15 cellular contexts compared by ENCODE assay signal in genomic region chrX:44915361-44915868, GRCh38. TPM values are rescaled to one million over a fixed set of nuclear protein-coding genes. Genes with fewer than 3 reads are reported as not detected.
A peak's percentile ranks its signal among the peaks of the same experiment; 100 is the strongest.
DNase-seq lines count a peak whose midpoint lies in the region; ATAC-seq, FAIRE-seq and TF ChIP-seq lines count a peak whose summit lies in the region.
"Had no signal": no experiment of that assay in that cellular context is flagged by ENCODE, and none has a peak within 500 bp of the region (broad histone marks: within the 10 kb centered on the region; RNA-seq: fewer than 3 reads in every experiment).

No MANE protein-coding gene starts in this region.

- TF ChIP-seq CTCF in Panc1 (IDR thresholded peaks at IDR 0.05) (no peak), endothelial cell of umbilical vein (IDR thresholded peaks at IDR 0.05; ENCODE audit: extremely low read depth in 1 of 2, insufficient read depth in 1 of 2, low read depth in 1 of 2, low read length in 2 of 2) (no peak), pancreas (IDR thresholded peaks at IDR 0.05) (no peak)

- ATAC-seq in activated CD4-positive, alpha-beta T cell treated with anti-CD3 and anti-CD28 coated beads for 36 hours: no peak
- ATAC-seq in Panc1: 0 out of 2 replicates have a peak, but pooled peaks have one; percentile 56
- ATAC-seq in pancreas: peak; percentile 45 to 85 (median 76)
- no peak for ATAC-seq in GM18909 (IDR thresholded peaks at IDR 0.05; ENCODE audit: poor library complexity, unreplicated experiment)

- no peak for FAIRE-seq in endothelial cell of umbilical vein (lab: Jason Lieb, UNC)
- FAIRE-seq in pancreas (lab: Jason Lieb, UNC): no peak
- no peak for FAIRE-seq in HTR-8/SVneo (lab: Jason Lieb, UNC)

- H3K27me3 Mint-ChIP-seq in activated CD4-positive, alpha-beta T cell treated with anti-CD3 and anti-CD28 coated beads for 36 hours: no peaks in the 10 kb centered on the region
- H3K27me3 Mint-ChIP-seq in activated CD4-positive, alpha-beta T cell treated with anti-CD3 and anti-CD28 coated beads, Interleukin-2, amount 10 ng/mL, durations not matched to agents 24 days and 14 days: no peaks in the 10 kb centered on the region

- peaks cover 2% of the 10 kb centered on the region for H3K36me3 Mint-ChIP-seq in activated CD4-positive, alpha-beta T cell treated with anti-CD3 and anti-CD28 coated beads for 36 hours (ENCODE audit: low read depth)
- peaks cover 2% of the 10 kb centered on the region for H3K36me3 Mint-ChIP-seq in activated CD4-positive, alpha-beta T cell treated with anti-CD3 and anti-CD28 coated beads, Interleukin-2, amount 10 ng/mL, durations not matched to agents 24 days and 14 days (ENCODE audit: low read depth)

- in situ Hi-C loops in Panc1 (cut with HindIII; ENCODE audit: low pct_unique_long_range_greater_than_20kb, low sequenced_read_pairs): no loop called here

- no peak overlapping the region for H3K9ac ChIP-seq in endothelial cell of umbilical vein (replicated peaks; ENCODE audit: extremely low read depth, insufficient read depth, low read length)

- 6 to 13% methylated on average over 8 of the region's 8 CpGs for WGBS in pancreas, 2 donors

- TF ChIP-seq POLR2A in endothelial cell of umbilical vein (IDR thresholded peaks at IDR 0.05; ENCODE audit: low read depth, low read length): no peak

- no peak overlapping the region for H3K4me3 Mint-ChIP-seq in activated CD4-positive, alpha-beta T cell treated with anti-CD3 and anti-CD28 coated beads for 36 hours
- H3K4me3 Mint-ChIP-seq in activated CD4-positive, alpha-beta T cell treated with anti-CD3 and anti-CD28 coated beads, Interleukin-2, amount 10 ng/mL, durations not matched to agents 24 days and 14 days: no peak overlapping the region
- H3K4me3 Mint-ChIP-seq: mesothelial cell of epicardium had no signal

- H3K9me3 Mint-ChIP-seq in activated CD4-positive, alpha-beta T cell treated with anti-CD3 and anti-CD28 coated beads for 36 hours (ENCODE audit: low read depth): peaks cover 2% of the 10 kb centered on the region
- H3K9me3 Mint-ChIP-seq in activated CD4-positive, alpha-beta T cell treated with anti-CD3 and anti-CD28 coated beads, Interleukin-2, amount 10 ng/mL, durations not matched to agents 24 days and 14 days: no peaks in the 10 kb centered on the region

- peaks cover 2% of the 10 kb centered on the region for H3K9me1 ChIP-seq in endothelial cell of umbilical vein (replicated peaks; ENCODE audit: control insufficient read depth, extremely low read depth, insufficient read depth, low read length)

- H3K27ac ChIP-seq in Panc1 (ENCODE audit: low read length) (peak overlapping the region; percentile 9; the same call in 1 of the 2 replicates), endothelial cell of umbilical vein (ENCODE audit: insufficient read depth, low read depth, low read length) (no peak overlapping the region), pancreas (peak overlapping the region in 2 of 4 donors; percentile 64 to 71)
- H3K27ac ChIP-seq: heart left ventricle had no signal

- no peaks in the 10 kb centered on the region for H4K20me1 ChIP-seq in endothelial cell of umbilical vein (replicated peaks; ENCODE audit: control insufficient read depth, extremely low read depth, insufficient read depth, low read length)

- BruUV-seq in Panc1 (replicated peaks; lab: Mats Ljungman, UMichigan) (no TSS peak), endothelial cell of umbilical vein (replicated peaks; lab: Mats Ljungman, UMichigan) (no TSS peak)

- H3K36me3 ChIP-seq in Panc1 (ENCODE audit: control insufficient read depth, insufficient read depth, low read length) (no peaks in the 10 kb centered on the region), endothelial cell of umbilical vein (ENCODE audit: control insufficient read depth in 2 of 2, extremely low read depth in 1 of 2, insufficient read depth in 2 of 2, low read length in 2 of 2) (no peaks in the 10 kb centered on the region), pancreas (no peaks in the 10 kb centered on the region)
- H3K36me3 ChIP-seq: heart left ventricle had no signal

- H3K4me1 Mint-ChIP-seq in activated CD4-positive, alpha-beta T cell treated with anti-CD3 and anti-CD28 coated beads for 36 hours: peaks cover 42% of the 10 kb centered on the region
- peaks cover 14% of the 10 kb centered on the region for H3K4me1 Mint-ChIP-seq in activated CD4-positive, alpha-beta T cell treated with anti-CD3 and anti-CD28 coated beads, Interleukin-2, amount 10 ng/mL, durations not matched to agents 24 days and 14 days

- H3K79me2 ChIP-seq in endothelial cell of umbilical vein (ENCODE audit: control insufficient read depth, insufficient read depth, low read length): peaks cover 56% of the 10 kb centered on the region

- H3K9me3 ChIP-seq in Panc1 (ENCODE audit: control insufficient read depth, insufficient read depth, low read depth, low read length): no peaks in the 10 kb centered on the region
- no peaks in the 10 kb centered on the region for H3K9me3 ChIP-seq in endothelial cell of umbilical vein (replicated peaks; ENCODE audit: control insufficient read depth, insufficient read depth, low read length)
- no peaks in the 10 kb centered on the region for H3K9me3 ChIP-seq in pancreas
- H3K9me3 ChIP-seq: heart left ventricle had no signal

- peak overlapping the region; percentile 31 for H3K27ac Mint-ChIP-seq in activated CD4-positive, alpha-beta T cell treated with anti-CD3 and anti-CD28 coated beads for 36 hours
- H3K27ac Mint-ChIP-seq in activated CD4-positive, alpha-beta T cell treated with anti-CD3 and anti-CD28 coated beads, Interleukin-2, amount 10 ng/mL, durations not matched to agents 24 days and 14 days: no peak overlapping the region

- no peak for DNase-seq in activated CD4-positive, alpha-beta T cell treated with anti-CD3 and anti-CD28 coated beads for 36 hours
- DNase-seq in activated CD4-positive, alpha-beta T cell treated with anti-CD3 and anti-CD28 coated beads, Interleukin-2, amount 10 ng/mL, durations not matched to agents 24 days and 14 days: no peak
- no peak for DNase-seq in Panc1 (ENCODE audit: low read depth, low spot score)
- peak; percentile 14 for DNase-seq in endothelial cell of umbilical vein (ENCODE audit: low read depth, low spot score)
- no peak for DNase-seq in pancreas
- no peak for DNase-seq in SIG-M5 (lab: John Stamatoyannopoulos, UW)
- no peak for DNase-seq in HTR-8/SVneo (ENCODE audit: insufficient read length, low spot score)
- DNase-seq: 8988T; activated CD4-positive, alpha-beta T cell treated with anti-CD3 and anti-CD28 coated beads, Interleukin-2, amount 50 U/mL, for 48 hours; DMS79 treated with DMSO at 0.1 percent for 48 hours; heart left ventricle; NCI-H1092; SW 1271 had no signal

- H3K4me2 ChIP-seq in endothelial cell of umbilical vein (ENCODE audit: insufficient read depth, low read length): peak overlapping the region; percentile 47

- H2AFZ ChIP-seq in endothelial cell of umbilical vein (ENCODE audit: low read depth, low read length): no peak overlapping the region

- intact Hi-C loops in activated CD4-positive, alpha-beta T cell treated with anti-CD3 and anti-CD28 coated beads for 36 hours (cut with DNase I, micrococcal nuclease): no loop called here
- intact Hi-C loops in activated CD4-positive, alpha-beta T cell treated with anti-CD3 and anti-CD28 coated beads, Interleukin-2, amount 10 ng/mL, durations not matched to agents 24 days and 14 days (cut with micrococcal nuclease): no loop called here
- intact Hi-C loops in Panc1 (cut with micrococcal nuclease; ENCODE audit: unreplicated experiment) (no loop called here), endothelial cell of umbilical vein (cut with micrococcal nuclease) (no loop called here), pancreas (cut with DNase I) (no loop called here)

- peak overlapping the region in 1 of 2 experiments; percentile 2; a peak in 2 of 4 replicates for H3K4me3 ChIP-seq in Panc1 (ENCODE audit: low read depth in 2 of 2, low read length in 2 of 2)
- no peak overlapping the region for H3K4me3 ChIP-seq in endothelial cell of umbilical vein (replicated peaks in 1 of 3; ENCODE audit: insufficient read depth in 1 of 3, low read depth in 1 of 3, low read length in 3 of 3)
- no peak overlapping the region for H3K4me3 ChIP-seq in pancreas

- POLR2A ChIA-PET in activated CD4-positive, alpha-beta T cell treated with anti-CD3 and anti-CD28 coated beads for 36 hours (lab: Charles Lee): no interaction called here
- POLR2A ChIA-PET in Panc1 (lab: Charles Lee): no interaction called here
- POLR2A ChIA-PET in endothelial cell of umbilical vein (lab: Charles Lee): no interaction called here

- H3K4me1 ChIP-seq in Panc1 (ENCODE audit: control insufficient read depth, insufficient read depth, low read length) (peaks cover 14% of the 10 kb centered on the region), endothelial cell of umbilical vein (ENCODE audit: control insufficient read depth, extremely low read depth, insufficient read depth, low read length) (peaks cover 13% of the 10 kb centered on the region), pancreas (peaks cover 17 to 41% (median 32%) of the 10 kb centered on the region in 3 donors)

- dilution Hi-C loops in endothelial cell of umbilical vein (cut with MboI; ENCODE audit: extremely low pct_ligation_motif_present, low sequenced_read_pairs): no loop called here

- CTCF ChIA-PET in activated CD4-positive, alpha-beta T cell treated with anti-CD3 and anti-CD28 coated beads for 36 hours (lab: Charles Lee): interaction anchor here (0.5 to 1.0 kb wide), 2 partner anchors 41 to 833 kb away, joined by 3 read pairs; no protein-coding TSS in a partner anchor
- CTCF ChIA-PET in Panc1 (lab: Charles Lee): no interaction called here
- CTCF ChIA-PET in endothelial cell of umbilical vein (lab: Charles Lee): interaction anchor here (0.6 kb wide), 1 partner anchor 17 kb away, joined by 5 read pairs; no protein-coding TSS in a partner anchor

- no peaks in the 10 kb centered on the region for H3K27me3 ChIP-seq in Panc1 (ENCODE audit: control insufficient read depth, insufficient read depth, low read length)
- H3K27me3 ChIP-seq in endothelial cell of umbilical vein (ENCODE audit: control insufficient read depth in 2 of 2, insufficient read depth in 2 of 2, low read length in 2 of 2): no peaks in the 10 kb centered on the region
- no peaks in the 10 kb centered on the region for H3K27me3 ChIP-seq in pancreas
- H3K27me3 ChIP-seq: heart left ventricle had no signal

RNA-seq across cellular contexts. Expression of gene KDM6A, which starts 42.4 kb away (rescaled TPM):
- 10 to 100 TPM; 18.9 to 24.2 TPM for total RNA-seq in activated CD4-positive, alpha-beta T cell treated with anti-CD3 and anti-CD28 coated beads for 36 hours
- total RNA-seq in activated CD4-positive, alpha-beta T cell treated with anti-CD3 and anti-CD28 coated beads, Interleukin-2, amount 10 ng/mL, durations not matched to agents 24 days and 14 days: 24.2 and 26.2 TPM in 2 replicates
- total RNA-seq in Panc1 (2021; ENCODE audit: unreplicated experiment): 24.0 TPM
- polyA plus RNA-seq in Panc1 (2012; ENCODE audit: insufficient read length): 9.8 TPM
- 16.1 and 20.6 TPM in 2 replicates for total RNA-seq in endothelial cell of umbilical vein
- polyA plus RNA-seq in endothelial cell of umbilical vein: 8.5 and 9.0 TPM in 2 replicates
- 7.0 and 8.9 TPM in 2 replicates for polyA plus RNA-seq in endothelial cell of umbilical vein (2011; cell fraction: cytosol; rRNA removed)
- polyA plus RNA-seq in endothelial cell of umbilical vein (2011; cell fraction: nucleus; rRNA removed): 33.7 and 41.3 TPM in 2 replicates
- polyA plus RNA-seq in endothelial cell of umbilical vein (2012): 7.4 and 9.8 TPM in 2 replicates
- 37.4 and 47.2 TPM in 2 replicates for polyA minus RNA-seq in endothelial cell of umbilical vein
- polyA minus RNA-seq in endothelial cell of umbilical vein (2011; cell fraction: cytosol; rRNA and poly(A)+ RNA removed): 29.2 TPM
- polyA minus RNA-seq in endothelial cell of umbilical vein (2011; cell fraction: nucleus; rRNA and poly(A)+ RNA removed): 71.6 and 94.4 TPM in 2 replicates
- 10 to 100 TPM in 5 of 6 donors, 1 to 10 TPM in 1; 8.7 to 27.5 (median 16.3) TPM for total RNA-seq in pancreas
- polyA plus RNA-seq in pancreas: 10 to 100 TPM in 1 of 2 donors, 1 to 10 TPM in 1; 5.5 to 16.9 TPM

Comparison
In these comparisons a context has a peak if more than half of its experiments do, and no peak if none do; other contexts are left out.
1. ATAC-seq: peak in Panc1 (single experiment) and pancreas (4 of 4); none in activated CD4-positive, alpha-beta T cell treated with anti-CD3 and anti-CD28 coated beads for 36 hours (single experiment) and GM18909 (single experiment).